Comparison of ENCODE assay signal across 8 cellular contexts in the genomic region with DNA sequence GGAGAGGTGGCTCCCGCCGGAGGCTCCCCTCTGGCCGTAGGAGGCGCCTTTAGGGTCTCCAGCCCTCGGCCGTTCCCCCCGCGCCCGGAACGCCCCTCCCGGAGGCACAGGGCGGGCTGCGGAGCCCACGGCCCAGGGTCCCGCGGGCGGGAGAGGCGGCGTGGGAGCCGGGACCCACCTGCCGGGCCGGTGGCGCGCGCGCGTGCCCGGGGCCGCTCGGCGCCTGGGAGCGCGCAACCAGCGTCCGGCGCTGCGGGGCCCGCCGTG. TPM values are rescaled to one million over a fixed set of nuclear protein-coding genes. Genes with fewer than 3 reads are reported as not detected.
DNase-seq lines count a peak whose midpoint lies in the region; ATAC-seq, FAIRE-seq and TF ChIP-seq lines count a peak whose summit lies in the region.

Gene MIF4GD, minus strand, starts transcription at position 266 of the 267 bp plus-strand sequence. CDS start 1,036 bp downstream, outside the sequence.

- WGBS in hepatocyte (ENCODE audit: low lambda C conversion rate, missing lambda C conversion rate) = 2% methylated on average over 17 of the region's 39 CpGs
- WGBS in small intestine, 3 donors = 0 to 1% (median 1%) methylated on average over 19 to 39 of the region's 39 CpGs

- H3K9me3 ChIP-seq in adipocyte (ENCODE audit: control insufficient read depth, low read length) (no peaks in the 10 kb centered on the region), hepatocyte (ENCODE audit: low read depth) (no peaks in the 10 kb centered on the region), small intestine (ENCODE audit: control insufficient read depth, low read depth) (no peaks in the 10 kb centered on the region)

- no peak for FAIRE-seq in small intestine (lab: Jason Lieb, UNC)

- H2AFZ ChIP-seq in hepatocyte = peak within 1 kb of the TSS; percentile 100

- no peaks in the 10 kb centered on the region for H3K79me2 ChIP-seq in hepatocyte

- H3K4me1 ChIP-seq in adipocyte (ENCODE audit: control insufficient read depth, insufficient read depth, low read length) = peaks cover 44% of the 10 kb centered on the region
- peaks cover 7% of the 10 kb centered on the region for H3K4me1 ChIP-seq in hepatocyte (ENCODE audit: insufficient read depth)
- H3K4me1 ChIP-seq in small intestine (ENCODE audit: control insufficient read depth in 2 of 2, insufficient read depth in 1 of 2, low read depth in 1 of 2, low read length in 1 of 2) = peaks cover 2 to 4% of the 10 kb centered on the region in 2 donors

- TF ChIP-seq CTCF in AG09309 (IDR thresholded peaks at IDR 0.05; ENCODE audit: control insufficient read depth, insufficient read depth, low read depth, low read length, missing control alignments) = no peak
- no peak for TF ChIP-seq CTCF in HFF-Myc (IDR thresholded peaks at IDR 0.05; ENCODE audit: low read depth, low read length, missing control alignments)
- TF ChIP-seq CTCF in hepatocyte (IDR thresholded peaks at IDR 0.05; ENCODE audit: poor library complexity) = no peak

- H4K20me1 ChIP-seq in hepatocyte (ENCODE audit: insufficient read depth, poor library complexity, severe bottlenecking) = no peaks in the 10 kb centered on the region

- H3K9me2 ChIP-seq in hepatocyte (replicated peaks; ENCODE audit: insufficient read depth) = no peaks in the 10 kb centered on the region

- H3K36me3 ChIP-seq in adipocyte (ENCODE audit: control insufficient read depth, insufficient read depth, low read length, severe bottlenecking) (peaks cover 11% of the 10 kb centered on the region), hepatocyte (replicated peaks; ENCODE audit: insufficient read depth, low read depth) (no peaks in the 10 kb centered on the region), small intestine (ENCODE audit: control insufficient read depth in 2 of 2, insufficient read depth in 2 of 2, low read length in 2 of 2) (peaks cover 0 to 2% of the 10 kb centered on the region in 2 donors)

- no peaks in the 10 kb centered on the region for H3K27me3 ChIP-seq in adipocyte (replicated peaks; ENCODE audit: control insufficient read depth, insufficient read depth, low read length)
- no peaks in the 10 kb centered on the region for H3K27me3 ChIP-seq in hepatocyte
- no peaks in the 10 kb centered on the region for H3K27me3 ChIP-seq in small intestine (ENCODE audit: control insufficient read depth in 2 of 2, insufficient read depth in 2 of 2, low read length in 2 of 2)

- H3K27ac ChIP-seq in hepatocyte (peak within 1 kb of the TSS; percentile 98), small intestine (ENCODE audit: low read depth in 1 of 2, low read length in 1 of 2) (peak within 1 kb of the TSS; percentile 88 to 94)

- DNase-seq in AG09309 (ENCODE audit: low read depth) (no peak), HFF-Myc (ENCODE audit: extremely low read depth, low read depth) (no peak), adipocyte (ENCODE audit: low read depth) (no peak), hepatocyte (ENCODE audit: low spot score) (peak; percentile 94), small intestine (no peak), DMS 273 (lab: John Stamatoyannopoulos, UW; ENCODE audit: unreplicated experiment) (no peak)
- DNase-seq in stimulated activated CD4-positive, alpha-beta T cell treated with anti-CD3 and anti-CD28 coated beads, Interleukin-1b, Interleukin-23, amount 100 ng/mL, for 48 hours = no peak

- H3K4me3 ChIP-seq in AG09309 (ENCODE audit: control insufficient read depth, low read depth, low read length) = peak within 1 kb of the TSS; percentile 89
- peak within 1 kb of the TSS; percentile 76 for H3K4me3 ChIP-seq in HFF-Myc (replicated peaks; ENCODE audit: low read depth, low read length)
- H3K4me3 ChIP-seq in adipocyte (ENCODE audit: low read length) = peak within 1 kb of the TSS; percentile 86
- H3K4me3 ChIP-seq in hepatocyte = peak within 1 kb of the TSS; percentile 100
- peak within 1 kb of the TSS; percentile 60 to 91 for H3K4me3 ChIP-seq in small intestine (ENCODE audit: low read depth in 1 of 2, low read length in 2 of 2)

- ATAC-seq in GM21619 (IDR thresholded peaks at IDR 0.05; ENCODE audit: unreplicated experiment) = no peak

- peak within 1 kb of the TSS; percentile 100 for H3K4me2 ChIP-seq in hepatocyte

- peak within 1 kb of the TSS; percentile 89 for H3K9ac ChIP-seq in adipocyte (ENCODE audit: low read length)

RNA-seq across cellular contexts. Expression of gene MIF4GD, which starts in this region (rescaled TPM):
- total RNA-seq in hepatocyte = 11.0 and 12.4 TPM in 2 replicates
- 23.6 and 31.4 TPM in 2 replicates for polyA plus RNA-seq in hepatocyte
- polyA plus RNA-seq in small intestine = 10 to 100 TPM; 13.0 to 26.1 (median 19.7) TPM
